ENCODE assay signal across 21 cellular contexts in the genomic region with DNA sequence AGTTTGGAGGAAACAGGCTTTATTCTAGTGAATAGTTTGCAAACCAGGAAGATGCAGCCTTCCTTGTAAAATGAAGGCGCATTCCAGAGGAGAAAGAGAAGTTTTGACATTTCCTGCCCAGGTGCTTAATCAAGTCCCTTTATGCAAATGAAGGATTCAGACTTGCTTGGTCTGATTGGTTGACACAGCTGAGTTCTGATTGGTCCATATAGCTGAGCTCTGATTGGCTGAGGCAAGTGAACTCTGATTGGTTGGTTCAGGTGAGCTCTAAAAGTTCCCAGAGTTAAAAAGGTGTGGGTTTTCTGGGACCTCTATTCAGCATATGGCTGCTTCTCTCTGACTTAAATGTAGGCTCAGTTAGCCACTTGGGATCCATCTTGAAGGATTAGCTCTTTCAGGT.
A peak's percentile ranks its signal among the peaks of the same experiment; 100 is the strongest.
DNase-seq lines count a peak whose midpoint lies in the region; ATAC-seq and TF ChIP-seq lines count a peak whose summit lies in the region.
"Had no signal": no experiment of that assay in that cellular context is flagged by ENCODE, and none has a peak within 500 bp of the region (broad histone marks: within the 10 kb centered on the region; RNA-seq: fewer than 3 reads in every experiment).

No MANE protein-coding gene starts in this region.

- H3K79me1 ChIP-seq in H9 (ENCODE audit: insufficient read depth, low read depth, low read length, poor library complexity, severe bottlenecking): no peaks in the 10 kb centered on the region

- no peak overlapping the region for H4K5ac ChIP-seq in H9 (ENCODE audit: insufficient read length, low read depth, low read length)

- no peaks in the 10 kb centered on the region for H3K36me3 ChIP-seq in testis (ENCODE audit: low read depth, missing control alignments)

- no peak overlapping the region for H3K27ac Mint-ChIP-seq in H9
- H3K27ac Mint-ChIP-seq in WTC11: no peak overlapping the region
- H3K27ac Mint-ChIP-seq: B cell, CD14-positive monocyte, HFFc6 had no signal

- H3K14ac ChIP-seq in H9 (ENCODE audit: insufficient read depth, low read length): no peak overlapping the region

- H3K9me3 ChIP-seq in H9 (ENCODE audit: control insufficient read depth, low read depth, low read length): no peaks in the 10 kb centered on the region
- H3K9me3 ChIP-seq in testis: no peaks in the 10 kb centered on the region

- no peak overlapping the region for H2BK5ac ChIP-seq in H9 (ENCODE audit: insufficient read length, low read length)

- H3K4ac ChIP-seq in H9 (ENCODE audit: low read depth, low read length): no peak overlapping the region

- DNase-seq in activated CD4-positive, CD25-positive, alpha-beta regulatory T cell treated with anti-CD3 and anti-CD28 coated beads, Interleukin-2, amount 50 U/mL, for 72 hours: peak; percentile 20
- DNase-seq in H9: peak; percentile 22
- no peak for DNase-seq in WTC11 (ENCODE audit: low spot score)
- DNase-seq in testis: peak; percentile 43
- DNase-seq in GM13976 (ENCODE audit: low spot score): no peak
- no peak for DNase-seq in SW 1271 (lab: John Stamatoyannopoulos, UW)
- DNase-seq in DMS114 treated with DMSO at 0.1 percent for 48 hours (lab: John Stamatoyannopoulos, UW; ENCODE audit: unreplicated experiment): no peak
- DNase-seq: H7, HFFc6, KBM-7, NCI-H1092 treated with DMSO at 0.1 percent for 48 hours, NCI-H146, NCI-H2029, NCI-H345, NCI-H524, NCI-H774, Right ventricle myocardium superior, T-helper 2 cell had no signal

- no peak overlapping the region for H3K9ac ChIP-seq in H9 (ENCODE audit: extremely low read depth, insufficient read length, low read length)

- no CpG with 5 or more reads among the region's 1 CpG for WGBS in H9 (ENCODE audit: extremely low coverage, insufficient read length, low lambda C conversion rate)
- WGBS in testis, 2 donors: 93 to 100% methylated on average over 1 of the region's 1 CpG

- H3K4me3 Mint-ChIP-seq in H9: no peak overlapping the region
- H3K4me3 Mint-ChIP-seq in WTC11: no peak overlapping the region
- H3K4me3 Mint-ChIP-seq: B cell, HFFc6 had no signal

- H3K27me3 Mint-ChIP-seq in H9 (ENCODE audit: low read depth) (peaks cover 8% of the 10 kb centered on the region), WTC11 (ENCODE audit: low read depth) (peaks cover 8% of the 10 kb centered on the region)

- TF ChIP-seq CTCF in H9 (conservative IDR thresholded peaks at IDR 0.05) (no peak), WTC11 (IDR thresholded peaks at IDR 0.05) (no peak), testis (IDR thresholded peaks at IDR 0.05) (no peak), GM13976 (IDR thresholded peaks at IDR 0.05; ENCODE audit: borderline replicate concordance, control extremely low read depth, extremely low read depth, insufficient read depth, missing control alignments) (no peak)

- H3K27me3 ChIP-seq in H9 (ENCODE audit: insufficient read depth, low read length) (no peaks in the 10 kb centered on the region), testis (no peaks in the 10 kb centered on the region)

- no peak overlapping the region for H4K91ac ChIP-seq in H9 (ENCODE audit: insufficient read length, low read depth, low read length)

- H3K4me1 Mint-ChIP-seq in H9 (peaks cover 3 to 4% of the 10 kb centered on the region in 2 experiments), WTC11 (peaks cover 4% of the 10 kb centered on the region)
- H3K4me1 Mint-ChIP-seq: B cell, CD14-positive monocyte had no signal

- H3K36me3 Mint-ChIP-seq in H9 (ENCODE audit: insufficient read depth in 1 of 3, low read depth in 3 of 3): peaks cover 34 to 43% (median 38%) of the 10 kb centered on the region in 3 experiments
- peaks cover 42% of the 10 kb centered on the region for H3K36me3 Mint-ChIP-seq in WTC11
- H3K36me3 Mint-ChIP-seq: CD14-positive monocyte had no signal

- no peaks in the 10 kb centered on the region for H3K79me2 ChIP-seq in H9 (ENCODE audit: insufficient read depth, low read length)

- POLR2A ChIA-PET in WTC11 (lab: Charles Lee): no interaction called here

- no peak overlapping the region for H2BK120ac ChIP-seq in H9 (ENCODE audit: low read depth, low read length, poor library complexity, severe bottlenecking)

- in situ Hi-C loops in GM13976 (cut with MboI; ENCODE audit: low sequenced_read_pairs, unreplicated experiment): no loop called here

- no peak overlapping the region for H2AFZ ChIP-seq in H9 (ENCODE audit: low read length)

- intact Hi-C loops in testis (cut with DNase I; ENCODE audit: low total_unique reads): no loop called here

- H3K4me1 ChIP-seq in H9 (ENCODE audit: insufficient read depth, low read length) (no peaks in the 10 kb centered on the region), testis (no peaks in the 10 kb centered on the region)

- H3K18ac ChIP-seq in H9 (ENCODE audit: insufficient read length, low read depth, low read length): no peak overlapping the region

- no peak overlapping the region for H3K27ac ChIP-seq in H9 (ENCODE audit: insufficient read length, low read depth, low read length)
- H3K27ac ChIP-seq in testis: no peak overlapping the region

- H2BK12ac ChIP-seq in H9 (ENCODE audit: insufficient read length, low read depth, low read length): no peak overlapping the region

- no peak overlapping the region for H2AK5ac ChIP-seq in H9 (ENCODE audit: insufficient read length, low read length)

- H2BK15ac ChIP-seq in H9 (ENCODE audit: low read depth, low read length): no peak overlapping the region

- no peak for TF ChIP-seq POLR2A in testis (IDR thresholded peaks at IDR 0.05)

- H3K4me2 ChIP-seq in H9 (ENCODE audit: insufficient read depth, insufficient read length, low read length): no peak overlapping the region

- H2BK20ac ChIP-seq in H9 (ENCODE audit: low read depth, low read length, poor library complexity, severe bottlenecking): no peak overlapping the region

- H3K23me2 ChIP-seq in H9 (ENCODE audit: insufficient read length, low read depth, low read length, poor library complexity, severe bottlenecking): no peaks in the 10 kb centered on the region

- no peak overlapping the region for H3K23ac ChIP-seq in H9 (ENCODE audit: insufficient read length, low read depth, low read length)

- H3K56ac ChIP-seq in H9 (ENCODE audit: insufficient read length, low read depth, low read length): no peak overlapping the region

- no peak for ATAC-seq in activated CD4-positive, CD25-positive, alpha-beta regulatory T cell treated with anti-CD3 and anti-CD28 coated beads, Interleukin-2, amount 50 U/mL, for 24 hours
- peak; percentile 36; the same call in 1 of the 2 replicates for ATAC-seq in WTC11

- no peak overlapping the region for H3T11ph ChIP-seq in H9 (ENCODE audit: low read length)

- no peaks in the 10 kb centered on the region for H4K20me1 ChIP-seq in H9 (ENCODE audit: control insufficient read depth, insufficient read depth, insufficient read length)

- CTCF ChIA-PET in WTC11 (lab: Charles Lee): no interaction called here

- H3K4me3 ChIP-seq in testis: no peak overlapping the region

- H3K9me3 Mint-ChIP-seq in H9 (peaks cover 4 to 14% of the 10 kb centered on the region in 2 experiments; a peak in 4 of 5 replicates), WTC11 (peaks cover 24% of the 10 kb centered on the region)

- H4K8ac ChIP-seq in H9 (replicated peaks; ENCODE audit: insufficient read length, low read depth, low read length): no peak overlapping the region

TF ChIP-seq in WTC11, 78 proteins besides CTCF, POLR2A, EP300 and RAD21:
- TF ChIP-seq, protein P1, sequence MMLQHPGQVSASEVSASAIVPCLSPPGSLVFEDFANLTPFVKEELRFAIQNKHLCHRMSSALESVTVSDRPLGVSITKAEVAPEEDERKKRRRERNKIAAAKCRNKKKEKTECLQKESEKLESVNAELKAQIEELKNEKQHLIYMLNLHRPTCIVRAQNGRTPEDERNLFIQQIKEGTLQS (CRISPR knock-in tag; conservative IDR thresholded peaks at IDR 0.05): no peak
- TF ChIP-seq NFYB (CRISPR knock-in tag; conservative IDR thresholded peaks at IDR 0.05; ENCODE audit: low read depth): 0 out of 2 replicates have a peak, but pooled peaks have one; percentile 18

Comparison
In these comparisons a context has a peak if more than half of its experiments do, and no peak if none do; other contexts are left out.
1. DNase-seq: peak in activated CD4-positive, CD25-positive, alpha-beta regulatory T cell treated with anti-CD3 and anti-CD28 coated beads, Interleukin-2, amount 50 U/mL, for 72 hours (single experiment), H9 (single experiment) and testis (single experiment); none in WTC11 (single experiment), GM13976 (single experiment), SW 1271 (0 of 2) and DMS114 treated with DMSO at 0.1 percent for 48 hours (single experiment).